8 cellular contexts compared by ENCODE assay signal in the genomic region with DNA sequence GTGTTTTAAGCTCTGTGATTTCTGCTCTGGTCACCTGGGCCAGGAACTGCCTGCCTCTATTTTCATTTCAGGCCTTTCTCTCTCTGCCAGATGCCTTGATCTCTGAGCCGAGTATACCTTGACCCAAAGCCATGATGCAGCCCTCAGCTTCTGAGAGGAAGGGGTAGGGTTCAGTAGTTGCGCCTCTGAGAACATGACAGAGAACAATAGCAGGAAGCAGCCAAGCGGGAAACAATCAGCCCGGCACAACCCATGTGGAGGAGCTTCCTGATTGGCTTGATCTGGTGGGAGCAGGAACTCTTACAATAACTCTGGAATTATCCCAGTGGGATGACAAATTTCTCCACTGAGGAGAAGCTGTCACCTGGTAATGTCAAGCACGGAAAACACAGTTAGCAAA.
A peak's percentile ranks its signal among the peaks of the same experiment; 100 is the strongest.
DNase-seq lines count a peak whose midpoint lies in the region; ATAC-seq and TF ChIP-seq lines count a peak whose summit lies in the region.

No MANE protein-coding gene starts in this region.

- no peak overlapping the region for H3K4me3 Mint-ChIP-seq in CD8-positive, alpha-beta memory T cell

- H3K36me3 Mint-ChIP-seq in CD8-positive, alpha-beta memory T cell = no peaks in the 10 kb centered on the region

- no peak overlapping the region for H3K27ac Mint-ChIP-seq in CD8-positive, alpha-beta memory T cell

- intact Hi-C loops in gastrocnemius medialis (cut with DNase I; ENCODE audit: low total_unique reads) = no loop called here

- TF ChIP-seq CTCF in epithelial cell of esophagus (IDR thresholded peaks at IDR 0.05; ENCODE audit: insufficient read depth, low read depth, low read length, missing control alignments) (no peak), gastrocnemius medialis (IDR thresholded peaks at IDR 0.05 in 4 of 5, conservative IDR thresholded peaks at IDR 0.05 in 1 of 5) (no peak)

- POLR2A ChIA-PET in CD8-positive, alpha-beta memory T cell (lab: Charles Lee) = no interaction called here

- H3K9me3 ChIP-seq in gastrocnemius medialis = no peaks in the 10 kb centered on the region
- H3K9me3 ChIP-seq in CD8-positive, alpha-beta memory T cell (ENCODE audit: low read length) = no peaks in the 10 kb centered on the region

- DNase-seq in epithelial cell of esophagus (ENCODE audit: low read depth) = peak; percentile 11
- no peak for DNase-seq in gastrocnemius medialis
- no peak for DNase-seq in CD8-positive, alpha-beta memory T cell
- no peak for DNase-seq in COLO829 (ENCODE audit: low spot score)
- DNase-seq in activated CD4-positive, CD25-positive, alpha-beta regulatory T cell treated with anti-CD3 and anti-CD28 coated beads, Interleukin-2, amount 50 U/mL, for 72 hours = no peak
- no peak for DNase-seq in effector CD8-positive, alpha-beta T cell (lab: John Stamatoyannopoulos, UW)

- ATAC-seq in GM19372 (IDR thresholded peaks at IDR 0.05; ENCODE audit: low read depth, unreplicated experiment) = peak; percentile 39
- peak; percentile 91 for ATAC-seq in HG03064 (IDR thresholded peaks at IDR 0.05; ENCODE audit: low read depth, unreplicated experiment)
- ATAC-seq in gastrocnemius medialis = peak; percentile 51 to 65

- CTCF ChIA-PET in CD8-positive, alpha-beta memory T cell (lab: Charles Lee) = interaction anchor here (1.2 to 1.4 kb wide), 2 partner anchors 10 kb away, joined by 3 to 4 read pairs; no protein-coding TSS in a partner anchor

- no peaks in the 10 kb centered on the region for H3K9me3 Mint-ChIP-seq in CD8-positive, alpha-beta memory T cell

- H3K4me3 ChIP-seq in epithelial cell of esophagus (ENCODE audit: low read length) (no peak overlapping the region), gastrocnemius medialis (no peak overlapping the region)
- no peak overlapping the region for H3K4me3 ChIP-seq in CD8-positive, alpha-beta memory T cell (ENCODE audit: low read length)

- H3K36me3 ChIP-seq in gastrocnemius medialis = no peaks in the 10 kb centered on the region
- no peaks in the 10 kb centered on the region for H3K36me3 ChIP-seq in CD8-positive, alpha-beta memory T cell (ENCODE audit: insufficient read depth, low read length)

- H3K27me3 ChIP-seq in gastrocnemius medialis = no peaks in the 10 kb centered on the region
- H3K27me3 ChIP-seq in CD8-positive, alpha-beta memory T cell (ENCODE audit: insufficient read depth, low read length, poor library complexity, severe bottlenecking) = no peaks in the 10 kb centered on the region

- H3K27me3 Mint-ChIP-seq in CD8-positive, alpha-beta memory T cell = peaks cover 0 to 3% of the 10 kb centered on the region in 2 donors

- in situ Hi-C loops in gastrocnemius medialis (cut with MboI; ENCODE audit: low sequenced_read_pairs in 4 of 4) = loop anchor here in 3 of 4 donors (10.0 kb wide), 3 partner anchors 237 to 307 kb away; no protein-coding TSS in a partner anchor

- no peaks in the 10 kb centered on the region for H3K4me1 Mint-ChIP-seq in CD8-positive, alpha-beta memory T cell

- H3K4me1 ChIP-seq in gastrocnemius medialis = peaks cover 14 to 59% of the 10 kb centered on the region in 2 donors
- no peaks in the 10 kb centered on the region for H3K4me1 ChIP-seq in CD8-positive, alpha-beta memory T cell (ENCODE audit: insufficient read depth, low read length)

- no peak for TF ChIP-seq POLR2A in gastrocnemius medialis (IDR thresholded peaks at IDR 0.05)

- peak overlapping the region; percentile 40 to 74 (median 62) for H3K27ac ChIP-seq in gastrocnemius medialis
- no peak overlapping the region for H3K27ac ChIP-seq in CD8-positive, alpha-beta memory T cell (ENCODE audit: low read depth, low read length)

Comparison
In these comparisons a context has a peak if more than half of its experiments do, and no peak if none do; other contexts are left out.
1. ATAC-seq: peak in every context shown above with its lines; median percentile 91 in HG03064; 58 in gastrocnemius medialis; 39 in GM19372.